Comparison of ENCODE assay signal across 17 cellular contexts in the genomic region with DNA sequence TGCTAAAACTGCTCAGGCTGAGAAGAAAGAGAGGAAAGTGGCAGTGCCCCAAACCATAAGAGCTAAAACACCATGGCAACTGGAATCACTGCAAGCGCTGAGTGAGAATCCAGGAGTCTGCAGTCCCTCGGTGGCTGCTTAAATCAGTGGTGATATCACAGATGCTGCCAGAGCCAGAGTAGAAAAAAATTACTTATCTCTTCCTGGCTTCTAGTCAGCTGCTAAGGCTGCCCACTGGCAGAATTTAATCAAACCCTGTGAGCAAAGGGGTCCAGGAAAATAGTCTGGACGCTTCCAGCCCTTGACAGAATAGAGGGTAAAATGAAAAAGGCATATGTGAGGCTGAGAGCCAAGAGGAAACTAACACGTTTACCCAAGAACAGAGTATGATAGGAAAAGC.
A peak's percentile ranks its signal among the peaks of the same experiment; 100 is the strongest.
DNase-seq lines count a peak whose midpoint lies in the region; ATAC-seq and TF ChIP-seq lines count a peak whose summit lies in the region.
"Had no signal": no experiment of that assay in that cellular context is flagged by ENCODE, and none has a peak within 500 bp of the region (broad histone marks: within the 10 kb centered on the region; RNA-seq: fewer than 3 reads in every experiment).

No MANE protein-coding gene starts in this region.

- no peaks in the 10 kb centered on the region for H3K9me3 ChIP-seq in BE2C
- H3K9me3 ChIP-seq: BLaER1 treated with 17β-estradiol and CSF1 and Interleukin-3, amounts not matched to agents 10 nM and 100 nM; Caco-2 had no signal

- H3K36me3 ChIP-seq in BE2C: no peaks in the 10 kb centered on the region
- H3K36me3 ChIP-seq: BLaER1 treated with 17β-estradiol and CSF1 and Interleukin-3, amounts not matched to agents 10 nM and 100 nM had no signal

- ATAC-seq in SK-N-SH treated with all-trans-retinoic acid at 6 μM for 48 hours: no peak
- ATAC-seq: CD8-positive, alpha-beta T cell; GM12878 had no signal

- H3K4me3 ChIP-seq in BE2C (ENCODE audit: low read depth, low read length): no peak overlapping the region
- H3K4me3 ChIP-seq: BLaER1 treated with 17β-estradiol and CSF1 and Interleukin-3, amounts not matched to agents 10 nM and 100 nM; GM12878 had no signal

- no peak for TF ChIP-seq CTCF in BE2C (IDR thresholded peaks at IDR 0.05; ENCODE audit: low read depth, low read length)

- DNase-seq in NCI-H82 (lab: John Stamatoyannopoulos, UW) (peak; percentile 4), NCI-H82 treated with DMSO at 0.1 percent for 48 hours (lab: John Stamatoyannopoulos, UW; ENCODE audit: unreplicated experiment) (no peak), BE2C (peak; percentile 49), SK-N-DZ (ENCODE audit: low spot score) (peak; percentile 45), NCI-H2081 (lab: John Stamatoyannopoulos, UW) (no peak), SHP77 (lab: John Stamatoyannopoulos, UW) (no peak), GDM1 (lab: John Stamatoyannopoulos, UW) (no peak)
- DNase-seq: 8988T; ACHN; Caco-2; Calu3; CD4-positive, alpha-beta T cell; CD8-positive, alpha-beta T cell; DMS79 treated with DMSO at 0.1 percent for 48 hours had no signal

- no peaks in the 10 kb centered on the region for H3K27me3 ChIP-seq in BE2C
- H3K27me3 ChIP-seq: BLaER1 treated with 17β-estradiol and CSF1 and Interleukin-3, amounts not matched to agents 10 nM and 100 nM had no signal

- peaks cover 6% of the 10 kb centered on the region for H3K4me1 ChIP-seq in BE2C
- H3K4me1 ChIP-seq: BLaER1 treated with 17β-estradiol and CSF1 and Interleukin-3, amounts not matched to agents 10 nM and 100 nM; Caco-2 had no signal

TF ChIP-seq in SK-N-SH treated with all-trans-retinoic acid at 6 μM for 48 hours, 23 proteins besides CTCF, POLR2A, EP300 and RAD21:
- TF ChIP-seq TOX (CRISPR knock-in tag; IDR thresholded peaks at IDR 0.05; ENCODE audit: borderline replicate concordance): no peak
- TF ChIP-seq TSHZ2 (CRISPR knock-in tag; IDR thresholded peaks at IDR 0.05): peak; percentile 31; the same call in 1 of the 2 replicates
- TF ChIP-seq, protein P1, sequence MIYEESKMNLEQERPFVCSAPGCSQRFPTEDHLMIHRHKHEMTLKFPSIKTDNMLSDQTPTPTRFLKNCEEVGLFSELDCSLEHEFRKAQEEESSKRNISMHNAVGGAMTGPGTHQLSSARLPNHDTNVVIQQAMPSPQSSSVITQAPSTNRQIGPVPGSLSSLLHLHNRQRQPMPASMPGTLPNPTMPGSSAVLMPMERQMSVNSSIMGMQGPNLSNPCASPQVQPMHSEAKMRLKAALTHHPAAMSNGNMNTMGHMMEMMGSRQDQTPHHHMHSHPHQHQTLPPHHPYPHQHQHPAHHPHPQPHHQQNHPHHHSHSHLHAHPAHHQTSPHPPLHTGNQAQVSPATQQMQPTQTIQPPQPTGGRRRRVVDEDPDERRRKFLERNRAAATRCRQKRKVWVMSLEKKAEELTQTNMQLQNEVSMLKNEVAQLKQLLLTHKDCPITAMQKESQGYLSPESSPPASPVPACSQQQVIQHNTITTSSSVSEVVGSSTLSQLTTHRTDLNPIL (CRISPR knock-in tag; IDR thresholded peaks at IDR 0.05; ENCODE audit: low read depth): no peak
- TF ChIP-seq ZFP30 (CRISPR knock-in tag; IDR thresholded peaks at IDR 0.05): no peak
- no peak for TF ChIP-seq ISL1 (CRISPR knock-in tag; IDR thresholded peaks at IDR 0.05)
- no peak for TF ChIP-seq TCF4 (CRISPR knock-in tag; IDR thresholded peaks at IDR 0.05; ENCODE audit: borderline replicate concordance)

Comparison
In these comparisons a context has a peak if more than half of its experiments do, and no peak if none do; other contexts are left out.
1. DNase-seq: peak in NCI-H82 (single experiment), BE2C (single experiment) and SK-N-DZ (single experiment); none in NCI-H82 treated with DMSO at 0.1 percent for 48 hours (single experiment), NCI-H2081 (0 of 2), SHP77 (0 of 2) and GDM1 (single experiment).